ENCODE assay signal across 1 cellular context in the genomic region with DNA sequence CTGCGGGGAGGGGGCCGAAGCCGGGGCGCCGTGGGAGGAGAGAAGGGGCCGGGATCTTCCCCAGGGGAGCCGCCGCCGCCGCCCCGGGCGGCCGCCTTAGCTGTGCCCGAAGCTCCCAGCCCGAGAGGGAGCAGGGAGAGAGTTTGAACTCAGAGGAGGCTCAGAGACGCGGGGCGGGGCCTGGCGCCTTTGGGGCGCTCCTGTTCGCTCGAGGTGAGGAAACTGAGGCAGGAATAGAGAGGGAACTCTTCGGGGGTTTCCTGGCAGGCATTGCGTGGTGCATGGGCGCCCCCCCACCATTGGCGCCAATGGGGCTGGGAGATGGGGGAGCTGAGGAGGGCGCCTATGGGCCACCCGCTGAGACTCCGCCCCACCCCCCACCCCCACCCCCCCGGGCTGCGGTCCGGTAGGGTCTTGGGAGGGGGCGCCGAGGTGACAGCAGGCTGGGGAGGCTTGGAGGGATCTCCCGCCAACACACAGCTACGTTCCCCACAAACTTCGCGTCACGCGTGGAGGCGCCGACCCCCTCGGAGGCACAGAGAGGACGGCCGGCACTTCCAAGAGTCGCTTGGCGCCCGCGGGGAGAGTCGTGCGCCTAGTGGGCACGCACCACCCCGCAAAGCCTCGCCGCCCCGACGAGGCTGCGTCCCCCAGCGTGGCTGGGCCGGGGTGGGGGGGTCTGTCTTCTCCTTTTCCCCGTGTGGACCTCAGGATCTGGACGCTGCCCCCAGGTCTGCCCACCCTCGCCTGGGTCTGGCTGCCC.
TF ChIP-seq lines count a peak whose summit lies in the region.

No MANE protein-coding gene starts in this region.

TF ChIP-seq in HepG2, 621 proteins besides CTCF, POLR2A, EP300 and RAD21 (continued from another document and continues in another):
- TF ChIP-seq, protein P1, sequence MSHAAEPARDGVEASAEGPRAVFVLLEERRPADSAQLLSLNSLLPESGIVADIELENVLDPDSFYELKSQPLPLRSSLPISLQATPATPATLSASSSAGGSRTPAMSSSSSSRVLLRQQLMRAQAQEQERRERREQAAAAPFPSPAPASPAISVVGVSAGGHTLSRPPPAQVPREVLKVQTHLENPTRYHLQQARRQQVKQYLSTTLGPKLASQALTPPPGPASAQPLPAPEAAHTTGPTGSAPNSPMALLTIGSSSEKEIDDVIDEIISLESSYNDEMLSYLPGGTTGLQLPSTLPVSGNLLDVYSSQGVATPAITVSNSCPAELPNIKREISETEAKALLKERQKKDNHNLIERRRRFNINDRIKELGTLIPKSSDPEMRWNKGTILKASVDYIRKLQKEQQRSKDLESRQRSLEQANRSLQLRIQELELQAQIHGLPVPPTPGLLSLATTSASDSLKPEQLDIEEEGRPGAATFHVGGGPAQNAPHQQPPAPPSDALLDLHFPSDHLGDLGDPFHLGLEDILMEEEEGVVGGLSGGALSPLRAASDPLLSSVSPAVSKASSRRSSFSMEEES (CRISPR knock-in tag; IDR thresholded peaks at IDR 0.05): no peak; the same call in 1 of the 2 replicates
- TF ChIP-seq REL (CRISPR knock-in tag; conservative IDR thresholded peaks at IDR 0.05): peak; percentile 44
- TF ChIP-seq, protein P2, sequence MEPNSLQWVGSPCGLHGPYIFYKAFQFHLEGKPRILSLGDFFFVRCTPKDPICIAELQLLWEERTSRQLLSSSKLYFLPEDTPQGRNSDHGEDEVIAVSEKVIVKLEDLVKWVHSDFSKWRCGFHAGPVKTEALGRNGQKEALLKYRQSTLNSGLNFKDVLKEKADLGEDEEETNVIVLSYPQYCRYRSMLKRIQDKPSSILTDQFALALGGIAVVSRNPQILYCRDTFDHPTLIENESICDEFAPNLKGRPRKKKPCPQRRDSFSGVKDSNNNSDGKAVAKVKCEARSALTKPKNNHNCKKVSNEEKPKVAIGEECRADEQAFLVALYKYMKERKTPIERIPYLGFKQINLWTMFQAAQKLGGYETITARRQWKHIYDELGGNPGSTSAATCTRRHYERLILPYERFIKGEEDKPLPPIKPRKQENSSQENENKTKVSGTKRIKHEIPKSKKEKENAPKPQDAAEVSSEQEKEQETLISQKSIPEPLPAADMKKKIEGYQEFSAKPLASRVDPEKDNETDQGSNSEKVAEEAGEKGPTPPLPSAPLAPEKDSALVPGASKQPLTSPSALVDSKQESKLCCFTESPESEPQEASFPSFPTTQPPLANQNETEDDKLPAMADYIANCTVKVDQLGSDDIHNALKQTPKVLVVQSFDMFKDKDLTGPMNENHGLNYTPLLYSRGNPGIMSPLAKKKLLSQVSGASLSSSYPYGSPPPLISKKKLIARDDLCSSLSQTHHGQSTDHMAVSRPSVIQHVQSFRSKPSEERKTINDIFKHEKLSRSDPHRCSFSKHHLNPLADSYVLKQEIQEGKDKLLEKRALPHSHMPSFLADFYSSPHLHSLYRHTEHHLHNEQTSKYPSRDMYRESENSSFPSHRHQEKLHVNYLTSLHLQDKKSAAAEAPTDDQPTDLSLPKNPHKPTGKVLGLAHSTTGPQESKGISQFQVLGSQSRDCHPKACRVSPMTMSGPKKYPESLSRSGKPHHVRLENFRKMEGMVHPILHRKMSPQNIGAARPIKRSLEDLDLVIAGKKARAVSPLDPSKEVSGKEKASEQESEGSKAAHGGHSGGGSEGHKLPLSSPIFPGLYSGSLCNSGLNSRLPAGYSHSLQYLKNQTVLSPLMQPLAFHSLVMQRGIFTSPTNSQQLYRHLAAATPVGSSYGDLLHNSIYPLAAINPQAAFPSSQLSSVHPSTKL (CRISPR knock-in tag; IDR thresholded peaks at IDR 0.05): no peak
- no peak for TF ChIP-seq MZF1 (CRISPR knock-in tag; IDR thresholded peaks at IDR 0.05; ENCODE audit: borderline replicate concordance)
- 0 out of 2 replicates have a peak, but pooled peaks have one; percentile 57 for TF ChIP-seq NR1H2 (CRISPR knock-in tag; IDR thresholded peaks at IDR 0.05; ENCODE audit: borderline replicate concordance, low read depth)
- TF ChIP-seq SOX6 (IDR thresholded peaks at IDR 0.05): no peak
- no peak; the same call in 1 of the 2 replicates for TF ChIP-seq SOX6 (CRISPR knock-in tag; IDR thresholded peaks at IDR 0.05)
- TF ChIP-seq EZH2 (conservative IDR thresholded peaks at IDR 0.05; ENCODE audit: low read depth, low read length): no peak
- no peak for TF ChIP-seq ZNF496 (CRISPR knock-in tag; IDR thresholded peaks at IDR 0.05; ENCODE audit: insufficient replicate concordance)
- peak; percentile 44 for TF ChIP-seq ZNF670 (CRISPR knock-in tag; IDR thresholded peaks at IDR 0.05; ENCODE audit: borderline replicate concordance)
- no peak for TF ChIP-seq ZNF3 (CRISPR knock-in tag; IDR thresholded peaks at IDR 0.05)
- no peak for TF ChIP-seq ZNF180 (CRISPR knock-in tag; IDR thresholded peaks at IDR 0.05; ENCODE audit: borderline replicate concordance, low read depth)
- TF ChIP-seq ZBTB49 (CRISPR knock-in tag; IDR thresholded peaks at IDR 0.05; ENCODE audit: borderline replicate concordance): no peak
- TF ChIP-seq, protein P3, sequence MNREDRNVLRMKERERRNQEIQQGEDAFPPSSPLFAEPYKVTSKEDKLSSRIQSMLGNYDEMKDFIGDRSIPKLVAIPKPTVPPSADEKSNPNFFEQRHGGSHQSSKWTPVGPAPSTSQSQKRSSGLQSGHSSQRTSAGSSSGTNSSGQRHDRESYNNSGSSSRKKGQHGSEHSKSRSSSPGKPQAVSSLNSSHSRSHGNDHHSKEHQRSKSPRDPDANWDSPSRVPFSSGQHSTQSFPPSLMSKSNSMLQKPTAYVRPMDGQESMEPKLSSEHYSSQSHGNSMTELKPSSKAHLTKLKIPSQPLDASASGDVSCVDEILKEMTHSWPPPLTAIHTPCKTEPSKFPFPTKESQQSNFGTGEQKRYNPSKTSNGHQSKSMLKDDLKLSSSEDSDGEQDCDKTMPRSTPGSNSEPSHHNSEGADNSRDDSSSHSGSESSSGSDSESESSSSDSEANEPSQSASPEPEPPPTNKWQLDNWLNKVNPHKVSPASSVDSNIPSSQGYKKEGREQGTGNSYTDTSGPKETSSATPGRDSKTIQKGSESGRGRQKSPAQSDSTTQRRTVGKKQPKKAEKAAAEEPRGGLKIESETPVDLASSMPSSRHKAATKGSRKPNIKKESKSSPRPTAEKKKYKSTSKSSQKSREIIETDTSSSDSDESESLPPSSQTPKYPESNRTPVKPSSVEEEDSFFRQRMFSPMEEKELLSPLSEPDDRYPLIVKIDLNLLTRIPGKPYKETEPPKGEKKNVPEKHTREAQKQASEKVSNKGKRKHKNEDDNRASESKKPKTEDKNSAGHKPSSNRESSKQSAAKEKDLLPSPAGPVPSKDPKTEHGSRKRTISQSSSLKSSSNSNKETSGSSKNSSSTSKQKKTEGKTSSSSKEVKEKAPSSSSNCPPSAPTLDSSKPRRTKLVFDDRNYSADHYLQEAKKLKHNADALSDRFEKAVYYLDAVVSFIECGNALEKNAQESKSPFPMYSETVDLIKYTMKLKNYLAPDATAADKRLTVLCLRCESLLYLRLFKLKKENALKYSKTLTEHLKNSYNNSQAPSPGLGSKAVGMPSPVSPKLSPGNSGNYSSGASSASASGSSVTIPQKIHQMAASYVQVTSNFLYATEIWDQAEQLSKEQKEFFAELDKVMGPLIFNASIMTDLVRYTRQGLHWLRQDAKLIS (CRISPR knock-in tag; IDR thresholded peaks at IDR 0.05): peak; percentile 86; the same call in 1 of the 2 replicates
- TF ChIP-seq, protein P4, sequence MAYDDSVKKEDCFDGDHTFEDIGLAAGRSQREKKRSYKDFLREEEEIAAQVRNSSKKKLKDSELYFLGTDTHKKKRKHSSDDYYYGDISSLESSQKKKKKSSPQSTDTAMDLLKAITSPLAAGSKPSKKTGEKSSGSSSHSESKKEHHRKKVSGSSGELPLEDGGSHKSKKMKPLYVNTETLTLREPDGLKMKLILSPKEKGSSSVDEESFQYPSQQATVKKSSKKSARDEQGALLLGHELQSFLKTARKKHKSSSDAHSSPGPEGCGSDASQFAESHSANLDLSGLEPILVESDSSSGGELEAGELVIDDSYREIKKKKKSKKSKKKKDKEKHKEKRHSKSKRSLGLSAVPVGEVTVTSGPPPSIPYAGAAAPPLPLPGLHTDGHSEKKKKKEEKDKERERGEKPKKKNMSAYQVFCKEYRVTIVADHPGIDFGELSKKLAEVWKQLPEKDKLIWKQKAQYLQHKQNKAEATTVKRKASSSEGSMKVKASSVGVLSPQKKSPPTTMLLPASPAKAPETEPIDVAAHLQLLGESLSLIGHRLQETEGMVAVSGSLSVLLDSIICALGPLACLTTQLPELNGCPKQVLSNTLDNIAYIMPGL (CRISPR knock-in tag; IDR thresholded peaks at IDR 0.05; ENCODE audit: borderline replicate concordance in 1 of 2, low read depth in 1 of 2): peak in 1 of 2 experiments; percentile 30; a peak in 3 of 4 replicates
- TF ChIP-seq ZNF30 (CRISPR knock-in tag; IDR thresholded peaks at IDR 0.05): peak; percentile 59; the same call in 1 of the 2 replicates
- TF ChIP-seq ZNF468 (CRISPR knock-in tag; IDR thresholded peaks at IDR 0.05): no peak
- no peak for TF ChIP-seq TEAD2 (CRISPR knock-in tag; IDR thresholded peaks at IDR 0.05)
- TF ChIP-seq KAT7 (CRISPR knock-in tag; IDR thresholded peaks at IDR 0.05; ENCODE audit: borderline replicate concordance): peak; percentile 70; the same call in 1 of the 2 replicates
- TF ChIP-seq NR2F6 (IDR thresholded peaks at IDR 0.05): no peak
- peak; percentile 19; the same call in 1 of the 2 replicates for TF ChIP-seq NR2F6 (CRISPR knock-in tag; IDR thresholded peaks at IDR 0.05)
- peak; percentile 85; the same call in 1 of the 2 replicates for TF ChIP-seq ZBTB1 (CRISPR knock-in tag; IDR thresholded peaks at IDR 0.05; ENCODE audit: borderline replicate concordance)
- TF ChIP-seq SNAI1 (CRISPR knock-in tag; IDR thresholded peaks at IDR 0.05; ENCODE audit: borderline replicate concordance): peak; percentile 86; the same call in 1 of the 2 replicates
- no peak; the same call in 1 of the 2 replicates for TF ChIP-seq TIGD3 (CRISPR knock-in tag; IDR thresholded peaks at IDR 0.05; ENCODE audit: borderline replicate concordance)
- TF ChIP-seq RNF2 (conservative IDR thresholded peaks at IDR 0.05; ENCODE audit: low read depth): no peak
- peak; percentile 25; the same call in 1 of the 2 replicates for TF ChIP-seq HNRNPUL1 (IDR thresholded peaks at IDR 0.05; ENCODE audit: low read depth, low read length)
- TF ChIP-seq THYN1 (CRISPR knock-in tag; IDR thresholded peaks at IDR 0.05; ENCODE audit: borderline replicate concordance, low read depth): no peak; the same call in 1 of the 2 replicates
- TF ChIP-seq CC2D1A (CRISPR knock-in tag; IDR thresholded peaks at IDR 0.05): 0 out of 2 replicates have a peak, but pooled peaks have one; percentile 39
- peak; percentile 57 for TF ChIP-seq ZNF709 (CRISPR knock-in tag; IDR thresholded peaks at IDR 0.05)
- 0 out of 2 replicates have a peak, but pooled peaks have one; percentile 1 for TF ChIP-seq MAF1 (CRISPR knock-in tag; IDR thresholded peaks at IDR 0.05; ENCODE audit: borderline replicate concordance)
- no peak for TF ChIP-seq TCF7L2 (IDR thresholded peaks at IDR 0.05; ENCODE audit: low read depth, low read length)
- TF ChIP-seq ZNF331 (CRISPR knock-in tag; IDR thresholded peaks at IDR 0.05): no peak
- TF ChIP-seq, protein P5, sequence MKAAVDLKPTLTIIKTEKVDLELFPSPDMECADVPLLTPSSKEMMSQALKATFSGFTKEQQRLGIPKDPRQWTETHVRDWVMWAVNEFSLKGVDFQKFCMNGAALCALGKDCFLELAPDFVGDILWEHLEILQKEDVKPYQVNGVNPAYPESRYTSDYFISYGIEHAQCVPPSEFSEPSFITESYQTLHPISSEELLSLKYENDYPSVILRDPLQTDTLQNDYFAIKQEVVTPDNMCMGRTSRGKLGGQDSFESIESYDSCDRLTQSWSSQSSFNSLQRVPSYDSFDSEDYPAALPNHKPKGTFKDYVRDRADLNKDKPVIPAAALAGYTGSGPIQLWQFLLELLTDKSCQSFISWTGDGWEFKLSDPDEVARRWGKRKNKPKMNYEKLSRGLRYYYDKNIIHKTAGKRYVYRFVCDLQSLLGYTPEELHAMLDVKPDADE (CRISPR knock-in tag; IDR thresholded peaks at IDR 0.05): no peak
- TF ChIP-seq ZFP62 (CRISPR knock-in tag; IDR thresholded peaks at IDR 0.05): no peak
- peak; percentile 29 for TF ChIP-seq ZNF512B (CRISPR knock-in tag; IDR thresholded peaks at IDR 0.05; ENCODE audit: borderline replicate concordance)
- TF ChIP-seq ZKSCAN1 (IDR thresholded peaks at IDR 0.05; ENCODE audit: low read length): no peak
- no peak for TF ChIP-seq RAD51 (IDR thresholded peaks at IDR 0.05; ENCODE audit: borderline replicate concordance)
